ENCODE assay signal across 20 cellular contexts in genomic region chr12:2955888-2956287, GRCh38. TPM values are rescaled to one million over a fixed set of nuclear protein-coding genes. Genes with fewer than 3 reads are reported as not detected.
"Had no signal": no experiment of that assay in that cellular context is flagged by ENCODE, and none has a peak within 500 bp of the region (broad histone marks: within the 10 kb centered on the region; RNA-seq: fewer than 3 reads in every experiment).

No MANE protein-coding gene starts in this region.

- H2AFZ ChIP-seq: hepatocyte had no signal

- H3K27ac ChIP-seq: coronary artery, dorsolateral prefrontal cortex, esophagus muscularis mucosa, foreskin keratinocyte, gastroesophageal sphincter, heart left ventricle, hepatocyte, left lung, lower lobe of right lung had no signal

- ATAC-seq: foreskin keratinocyte, gastroesophageal sphincter, heart left ventricle, left cardiac atrium, left lung, left ventricle myocardium superior, lower lobe of right lung, mucosa of descending colon had no signal

- H3K27me3 ChIP-seq: foreskin keratinocyte, gastroesophageal sphincter, hepatocyte had no signal

- H3K4me2 ChIP-seq: hepatocyte had no signal

- DNase-seq: dermis blood vessel endothelial cell; dorsolateral prefrontal cortex; effector CD4-positive, alpha-beta T cell; effector memory CD4-positive, alpha-beta T cell; foreskin keratinocyte; heart left ventricle; immature natural killer cell; islet precursor cell; kidney; kidney glomerular epithelial cell; left cardiac atrium; left lung; left ventricle myocardium superior; mesenchymal stem cell; mucosa of descending colon had no signal

- H3K36me3 ChIP-seq: esophagus muscularis mucosa, heart left ventricle, left lung, lower lobe of right lung had no signal

- H3K9me3 ChIP-seq: esophagus muscularis mucosa, gastroesophageal sphincter, heart left ventricle, left lung, lower lobe of right lung, mucosa of descending colon had no signal

- H3K4me3 ChIP-seq: coronary artery, dorsolateral prefrontal cortex, esophagus muscularis mucosa, gastroesophageal sphincter, heart left ventricle, hepatocyte, left lung, lower lobe of right lung, mucosa of descending colon had no signal

- H3K79me2 ChIP-seq: hepatocyte had no signal

RNA-seq across cellular contexts. Expression of gene TEAD4, which starts 3.3 kb away (rescaled TPM):
- polyA plus RNA-seq: immature natural killer cell had no signal
